Comparison of ENCODE assay signal across 8 cellular contexts in the genomic region with DNA sequence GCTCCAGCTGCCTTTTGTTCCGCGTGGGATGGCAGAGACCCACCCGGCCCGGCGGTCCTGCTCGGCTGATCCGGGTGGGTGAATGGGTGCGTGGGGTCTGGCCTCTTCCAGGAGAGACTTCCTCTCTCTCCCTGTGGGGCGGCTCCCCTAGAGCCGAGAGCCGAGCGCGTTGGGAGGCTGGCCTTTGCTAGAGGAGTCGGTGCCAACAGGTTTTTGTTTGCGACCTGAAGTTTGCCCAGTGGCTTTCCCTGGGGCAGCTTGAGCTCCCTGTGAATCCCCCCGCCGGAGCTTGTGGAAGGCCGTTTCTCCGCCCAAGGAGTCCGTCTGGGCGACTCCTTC. TPM values are rescaled to one million over a fixed set of nuclear protein-coding genes. Genes with fewer than 3 reads are reported as not detected.
DNase-seq lines count a peak whose midpoint lies in the region; ATAC-seq, FAIRE-seq and TF ChIP-seq lines count a peak whose summit lies in the region.

No MANE protein-coding gene starts in this region.

- no peaks in the 10 kb centered on the region for H3K36me3 Mint-ChIP-seq in activated naive CD4-positive, alpha-beta T cell treated with anti-CD3 and anti-CD28 coated beads for 36 hours (ENCODE audit: low read depth)

- no peak for FAIRE-seq in H1 (lab: Jason Lieb, UNC)

- peak; percentile 5 for DNase-seq in activated naive CD4-positive, alpha-beta T cell treated with anti-CD3 and anti-CD28 coated beads for 36 hours
- DNase-seq in activated naive CD4-positive, alpha-beta T cell (lab: John Stamatoyannopoulos, UW), result no peak
- DNase-seq in SK-N-MC (ENCODE audit: low read depth, low spot score) (no peak), H1 (ENCODE audit: low read depth in 1 of 2, low spot score in 2 of 2) (peak in 1 of 2 experiments; percentile 60), midbrain (lab: John Stamatoyannopoulos, UW) (peak; percentile 42), transverse colon (peak; percentile 55), NCI-H446 (lab: John Stamatoyannopoulos, UW) (no peak)

- peak overlapping the region; percentile 60 for H3K18ac ChIP-seq in H1 (ENCODE audit: extremely low read depth, low read length)

- CTCF ChIA-PET in activated naive CD4-positive, alpha-beta T cell treated with anti-CD3 and anti-CD28 coated beads for 36 hours (lab: Charles Lee), result no interaction called here
- CTCF ChIA-PET in H1 (lab: Charles Lee; ENCODE audit: partially characterized antibody), result interaction anchor here (1.2 to 2.7 kb wide), 3 partner anchors 20 to 85 kb away, joined by 3 to 6 read pairs (median 3); no protein-coding TSS in a partner anchor

- H3K36me3 ChIP-seq in SK-N-MC (ENCODE audit: insufficient read depth, low read length) (no peaks in the 10 kb centered on the region), H1 (ENCODE audit: control insufficient read depth in 2 of 4, insufficient read depth in 4 of 4, low read length in 3 of 4) (no peaks in the 10 kb centered on the region), transverse colon (no peaks in the 10 kb centered on the region)

- no peaks in the 10 kb centered on the region for H3K9me3 Mint-ChIP-seq in activated naive CD4-positive, alpha-beta T cell treated with anti-CD3 and anti-CD28 coated beads for 36 hours

- no peak overlapping the region for H2AK5ac ChIP-seq in H1 (ENCODE audit: low read depth, low read length)

- intact Hi-C loops in activated naive CD4-positive, alpha-beta T cell treated with anti-CD3 and anti-CD28 coated beads for 36 hours (cut with micrococcal nuclease), result no loop called here
- intact Hi-C loops in transverse colon (cut with DNase I; ENCODE audit: low total_unique reads), result no loop called here

- H3K27me3 Mint-ChIP-seq in activated naive CD4-positive, alpha-beta T cell treated with anti-CD3 and anti-CD28 coated beads for 36 hours (ENCODE audit: low read depth), result peaks cover 2% of the 10 kb centered on the region

- peak overlapping the region; percentile 82 for H3K4me3 Mint-ChIP-seq in activated naive CD4-positive, alpha-beta T cell treated with anti-CD3 and anti-CD28 coated beads for 36 hours

- TF ChIP-seq CTCF in H1 (IDR thresholded peaks at IDR 0.05; ENCODE audit: control extremely low read depth in 1 of 3, insufficient read depth in 1 of 3, low read depth in 1 of 3, low read length in 3 of 3) (no peak), transverse colon (IDR thresholded peaks at IDR 0.05) (no peak)

- POLR2A ChIA-PET in H1 (lab: Charles Lee; ENCODE audit: partially characterized antibody), result interaction anchor here (1.6 kb wide), 1 partner anchor 9 kb away, joined by 7 read pairs; no protein-coding TSS in a partner anchor

- peak overlapping the region; percentile 35; the same call in 1 of the 2 replicates for H2BK5ac ChIP-seq in H1 (ENCODE audit: low read depth, low read length)

- peaks cover 2 to 8% of the 10 kb centered on the region in 2 experiments for H4K20me1 ChIP-seq in H1 (replicated peaks in 1 of 2; ENCODE audit: control insufficient read depth in 1 of 2, insufficient read depth in 2 of 2, low read length in 2 of 2)

- 3% methylated on average over 18 of the region's 21 CpGs; no CpG with 5 or more reads in 1 of the 2 experiments for WGBS in H1 (ENCODE audit: extremely low coverage in 1 of 2, insufficient coverage in 1 of 2, insufficient read length in 1 of 2, insufficient replicate concordance in 2 of 2, low coverage in 1 of 2, low lambda C conversion rate in 2 of 2, missing lambda C conversion rate in 1 of 2), 2 experiments
- 3% methylated on average over 17 of the region's 21 CpGs; no CpG with 5 or more reads in 1 of the 2 donors for WGBS in transverse colon (ENCODE audit: low coverage in 1 of 2), 2 donors

- peaks cover 7% of the 10 kb centered on the region for H3K79me1 ChIP-seq in H1 (ENCODE audit: low read depth, low read length)

- H3K79me2 ChIP-seq in H1 (ENCODE audit: control insufficient read depth in 1 of 2, insufficient read depth in 2 of 2, low read length in 2 of 2), result peaks cover 5 to 47% of the 10 kb centered on the region in 2 experiments; a peak in 2 of 4 replicates

- H3K4ac ChIP-seq in H1 (replicated peaks; ENCODE audit: insufficient read length, low read depth, low read length), result no peak overlapping the region

- H3K23me2 ChIP-seq in H1 (ENCODE audit: low read depth, low read length), result peaks cover 7% of the 10 kb centered on the region

- peak overlapping the region; percentile 80 for H3K9ac ChIP-seq in SK-N-MC (ENCODE audit: insufficient read length)
- peak overlapping the region; percentile 57 to 79 (median 64); a peak in 6 of 7 replicates for H3K9ac ChIP-seq in H1 (replicated peaks in 1 of 4; ENCODE audit: extremely low read depth in 1 of 4, low read depth in 3 of 4, low read length in 3 of 4)

- peaks cover 3% of the 10 kb centered on the region for H3K4me1 Mint-ChIP-seq in activated naive CD4-positive, alpha-beta T cell treated with anti-CD3 and anti-CD28 coated beads for 36 hours (ENCODE audit: low read depth)

- H4K5ac ChIP-seq in H1 (ENCODE audit: insufficient read length, low read depth, low read length), result peak overlapping the region; percentile 62

- peak overlapping the region; percentile 90 for H4K8ac ChIP-seq in H1 (ENCODE audit: extremely low read depth, insufficient read depth, low read length)

- H3K4me3 ChIP-seq in SK-N-MC (peak overlapping the region; percentile 91), H1 (ENCODE audit: extremely low read depth in 1 of 4, insufficient read depth in 2 of 4, low read depth in 3 of 4, low read length in 4 of 4) (peak overlapping the region; percentile 86 to 97 (median 90)), transverse colon (peak overlapping the region; percentile 67 to 99 (median 88))

- no peak overlapping the region for H2BK120ac ChIP-seq in H1 (replicated peaks; ENCODE audit: low read depth, low read length)

- H2BK15ac ChIP-seq in H1 (ENCODE audit: low read length), result 0 out of 2 replicates have a peak overlapping the region, but pooled peaks have one; percentile 35

- no peak overlapping the region for H4K91ac ChIP-seq in H1 (replicated peaks; ENCODE audit: insufficient read length, low read length)

- no peak overlapping the region for H3K14ac ChIP-seq in H1 (ENCODE audit: insufficient read length)

- in situ Hi-C loops in transverse colon (cut with MboI; ENCODE audit: low pct_ligation_motif_present in 1 of 4, low pct_unique_long_range_greater_than_20kb in 1 of 4, low sequenced_read_pairs in 3 of 4), result no loop called here

- H3K27ac Mint-ChIP-seq in activated naive CD4-positive, alpha-beta T cell treated with anti-CD3 and anti-CD28 coated beads for 36 hours, result no peak overlapping the region

- H2AFZ ChIP-seq in H1 (ENCODE audit: low read length), result no peak overlapping the region

- no peak overlapping the region for H2BK20ac ChIP-seq in H1 (ENCODE audit: low read length)

- H3K23ac ChIP-seq in H1 (ENCODE audit: insufficient read length), result no peak overlapping the region

- no peak for ATAC-seq in HG02981 (IDR thresholded peaks at IDR 0.05; ENCODE audit: unreplicated experiment)

- H3K9me3 ChIP-seq in SK-N-MC (ENCODE audit: low read depth, low read length) (no peaks in the 10 kb centered on the region), H1 (ENCODE audit: insufficient read depth in 2 of 2, low read depth in 1 of 2, low read length in 1 of 2) (no peaks in the 10 kb centered on the region), transverse colon (no peaks in the 10 kb centered on the region)

- no peak for TF ChIP-seq RAD21 in H1 (IDR thresholded peaks at IDR 0.05 in 1 of 2, conservative IDR thresholded peaks at IDR 0.05 in 1 of 2; ENCODE audit: low read depth in 2 of 2, low read length in 2 of 2)

- no peaks in the 10 kb centered on the region for H3K27me3 ChIP-seq in H1 (replicated peaks in 1 of 4; ENCODE audit: control insufficient read depth in 3 of 4, extremely low read depth in 1 of 4, insufficient read depth in 3 of 4, low read length in 3 of 4)
- no peaks in the 10 kb centered on the region for H3K27me3 ChIP-seq in transverse colon

- H3K56ac ChIP-seq in H1 (replicated peaks; ENCODE audit: insufficient read length, low read depth, low read length), result no peak overlapping the region

- TF ChIP-seq POLR2A in H1 (IDR thresholded peaks at IDR 0.05; ENCODE audit: control extremely low read depth in 1 of 2, low read depth in 2 of 2, low read length in 2 of 2) (no peak), transverse colon (IDR thresholded peaks at IDR 0.05) (no peak)

- H3K4me2 ChIP-seq in H1 (ENCODE audit: insufficient read depth in 1 of 2, low read depth in 2 of 2, low read length in 2 of 2), result peak overlapping the region; percentile 78 to 92

- H2BK12ac ChIP-seq in H1 (ENCODE audit: low read depth, low read length), result no peak overlapping the region

- H3K4me1 ChIP-seq in H1 (replicated peaks in 1 of 4; ENCODE audit: control insufficient read depth in 3 of 4, insufficient read depth in 4 of 4, low read length in 3 of 4) (peaks cover 0 to 8% (median 5%) of the 10 kb centered on the region in 4 experiments; a peak in 5 of 7 replicates), transverse colon (peaks cover 0 to 24% (median 11%) of the 10 kb centered on the region in 4 donors)

- no peak overlapping the region for H3K27ac ChIP-seq in SK-N-MC
- H3K27ac ChIP-seq in H1 (ENCODE audit: low read depth, low read length), result 0 out of 2 replicates have a peak overlapping the region, but pooled peaks have one; percentile 68
- peak overlapping the region; percentile 88 to 96 (median 92) for H3K27ac ChIP-seq in transverse colon

- TF ChIP-seq EP300 in H1 (IDR thresholded peaks at IDR 0.05; ENCODE audit: borderline replicate concordance in 1 of 2, low read depth in 2 of 2, low read length in 2 of 2) (no peak), transverse colon (IDR thresholded peaks at IDR 0.05; ENCODE audit: low read depth) (no peak)

TF ChIP-seq in H1, 55 proteins besides CTCF, POLR2A, EP300 and RAD21 (continues in another document):
- TF ChIP-seq ZNF274 (IDR thresholded peaks at IDR 0.05; ENCODE audit: borderline replicate concordance, extremely low read depth, low read length) (no peak), POU5F1 (IDR thresholded peaks at IDR 0.05; ENCODE audit: low read depth, low read length) (no peak), CBX8 (IDR thresholded peaks at IDR 0.05; ENCODE audit: borderline replicate concordance, low read depth, low read length) (no peak), HDAC6 (IDR thresholded peaks at IDR 0.05; ENCODE audit: low read depth, low read length) (no peak), SP4 (IDR thresholded peaks at IDR 0.05; ENCODE audit: low read length) (no peak)

RNA-seq across cellular contexts. Expression of a gene that starts 1.0 kb away (rescaled TPM):
- total RNA-seq in activated naive CD4-positive, alpha-beta T cell treated with anti-CD3 and anti-CD28 coated beads for 36 hours, result 1 to 10 TPM; 5.4 to 5.6 TPM
- 40.8 and 55.8 TPM in 2 replicates for total RNA-seq in H1 (2021; fragmentation: NEBNext Ultra II Directional; extraction: Animal tissue kit (Norgen Biotek cat#: 25700))
- polyA plus RNA-seq in H1 (2011; rRNA removed), result 28.7 and 39.3 TPM in 2 replicates
- polyA plus RNA-seq in H1 (2011; cell fraction: cytosol; rRNA removed), result 33.0 TPM
- polyA plus RNA-seq in H1 (2011; cell fraction: nucleus; rRNA removed), result 90.8 TPM
- polyA plus RNA-seq in H1 (2012, experiment 1 of 2), result 33.3 to 40.6 TPM (median 36.7 TPM) in 4 replicates
- 12.2 TPM for polyA plus RNA-seq in H1 (2012, experiment 2 of 2)
- polyA plus RNA-seq in H1 (2013, experiment 1 of 2), result 35.2 TPM
- polyA plus RNA-seq in H1 (2013, experiment 2 of 2), result 32.9 TPM
- polyA minus RNA-seq in H1 (2011; rRNA and poly(A)+ RNA removed), result 61.5 and 78.1 TPM in 2 replicates
- polyA minus RNA-seq in H1 (2011; cell fraction: cytosol; rRNA and poly(A)+ RNA removed), result 30.4 TPM
- 51.2 TPM for polyA minus RNA-seq in H1 (2011; cell fraction: nucleus; rRNA and poly(A)+ RNA removed)
- 10 to 100 TPM; 30.4 to 98.7 (median 65.5) TPM for total RNA-seq in transverse colon

Comparison
In these comparisons a context has a peak if more than half of its experiments do, and no peak if none do; other contexts are left out.
1. DNase-seq: peak in activated naive CD4-positive, alpha-beta T cell treated with anti-CD3 and anti-CD28 coated beads for 36 hours (single experiment), midbrain (single experiment) and transverse colon (single experiment); none in activated naive CD4-positive, alpha-beta T cell (0 of 4), SK-N-MC (single experiment) and NCI-H446 (0 of 2).
2. Peak in every context shown above with its lines, with median percentiles within 50 percentile points of each other: H3K4me3 ChIP-seq.